1 cellular context compared by ENCODE assay signal in genomic region chrX:1492421-1493012, GRCh38.
A peak's percentile ranks its signal among the peaks of the same experiment; 100 is the strongest.
TF ChIP-seq lines count a peak whose summit lies in the region.

No MANE protein-coding gene starts in this region.

TF ChIP-seq in HEK293, 187 proteins besides CTCF, POLR2A, EP300 and RAD21 (continued from another document):
- no peak for TF ChIP-seq HIC1 (tag by site-specific recombination; IDR thresholded peaks at IDR 0.05)
- TF ChIP-seq SP2 (tag by site-specific recombination; IDR thresholded peaks at IDR 0.05) = no peak
- TF ChIP-seq HOXC10 (CRISPR knock-in tag; IDR thresholded peaks at IDR 0.05) = no peak
- TF ChIP-seq ZNF621 (tag by site-specific recombination; IDR thresholded peaks at IDR 0.05) = no peak
- no peak for TF ChIP-seq ZNF280C (tag by site-specific recombination; IDR thresholded peaks at IDR 0.05)
- 0 out of 2 replicates have a peak, but pooled peaks have one; percentile 17 for TF ChIP-seq ZNF280D (tag by site-specific recombination; IDR thresholded peaks at IDR 0.05)
- TF ChIP-seq REST (tag by site-specific recombination; IDR thresholded peaks at IDR 0.05) = no peak
- no peak for TF ChIP-seq ELK4 (IDR thresholded peaks at IDR 0.05; ENCODE audit: borderline replicate concordance, low read depth, low read length)
- no peak for TF ChIP-seq ZNF76 (tag by site-specific recombination; IDR thresholded peaks at IDR 0.05; ENCODE audit: borderline replicate concordance, low read depth)
- TF ChIP-seq ZNF133 (tag by site-specific recombination; IDR thresholded peaks at IDR 0.05) = no peak
- TF ChIP-seq ZNF423 (tag by site-specific recombination; IDR thresholded peaks at IDR 0.05) = no peak
